In genomic region chr18:32095156-32095555, GRCh38 we compare ENCODE assay signal across 15 cellular contexts. TPM values are rescaled to one million over a fixed set of nuclear protein-coding genes. Genes with fewer than 3 reads are reported as not detected.
DNase-seq lines count a peak whose midpoint lies in the region; ATAC-seq, FAIRE-seq and TF ChIP-seq lines count a peak whose summit lies in the region.
"Had no signal": no experiment of that assay in that cellular context is flagged by ENCODE, and none has a peak within 500 bp of the region (broad histone marks: within the 10 kb centered on the region; RNA-seq: fewer than 3 reads in every experiment).

No MANE protein-coding gene starts in this region.

- DNase-seq in CD8-positive, alpha-beta T cell = no peak
- DNase-seq in GM18507 (ENCODE audit: extremely low spot score, insufficient read length, low read depth) (no peak), cerebellar cortex (ENCODE audit: low spot score) (no peak)
- DNase-seq in activated CD4-positive, alpha-beta memory T cell treated with anti-CD3 and anti-CD28 coated beads, Interleukin-2, amount 10 ng/mL, durations not matched to agents 7 days and 5 days = no peak
- no peak for DNase-seq in naive thymus-derived CD8-positive, alpha-beta T cell
- DNase-seq: erythroblast, heart left ventricle, left ventricle myocardium superior, MV-4-11, naive B cell, NCI-H226 had no signal

- peak overlapping the region; percentile 15 for H3K4me3 ChIP-seq in CD8-positive, alpha-beta T cell (ENCODE audit: low read depth, low read length)
- H3K4me3 ChIP-seq: heart left ventricle had no signal

- H3K27me3 Mint-ChIP-seq in CD8-positive, alpha-beta T cell (ENCODE audit: low read depth) = no peaks in the 10 kb centered on the region
- H3K27me3 Mint-ChIP-seq in activated CD4-positive, alpha-beta memory T cell treated with anti-CD3 and anti-CD28 coated beads, Interleukin-2, amount 10 ng/mL, durations not matched to agents 7 days and 5 days = no peaks in the 10 kb centered on the region
- H3K27me3 Mint-ChIP-seq in naive thymus-derived CD8-positive, alpha-beta T cell = no peaks in the 10 kb centered on the region
- H3K27me3 Mint-ChIP-seq: naive B cell had no signal

- peak; percentile 39 for FAIRE-seq in GM18507 (lab: Jason Lieb, UNC)

- ATAC-seq in CD8-positive, alpha-beta T cell = no peak
- no peak for ATAC-seq in naive thymus-derived CD8-positive, alpha-beta T cell
- ATAC-seq in HG03196 (IDR thresholded peaks at IDR 0.05; ENCODE audit: unreplicated experiment) = no peak
- no peak for ATAC-seq in GM18498 (IDR thresholded peaks at IDR 0.05; ENCODE audit: unreplicated experiment)
- ATAC-seq: HCT116, heart left ventricle, left ventricle myocardium superior, sciatic nerve had no signal

- no peaks in the 10 kb centered on the region for H3K27me3 ChIP-seq in CD8-positive, alpha-beta T cell (ENCODE audit: insufficient read depth, low read length)
- H3K27me3 ChIP-seq: heart left ventricle had no signal

- peak overlapping the region; percentile 99 for H3K4me3 Mint-ChIP-seq in CD8-positive, alpha-beta T cell
- peak overlapping the region; percentile 36 for H3K4me3 Mint-ChIP-seq in activated CD4-positive, alpha-beta memory T cell treated with anti-CD3 and anti-CD28 coated beads, Interleukin-2, amount 10 ng/mL, durations not matched to agents 7 days and 5 days
- H3K4me3 Mint-ChIP-seq in naive thymus-derived CD8-positive, alpha-beta T cell = peak overlapping the region; percentile 56 to 99 (median 95)

- no peak overlapping the region for H3K27ac ChIP-seq in CD8-positive, alpha-beta T cell (ENCODE audit: low read depth, low read length)
- H3K27ac ChIP-seq: heart left ventricle had no signal

- POLR2A ChIA-PET in CD8-positive, alpha-beta T cell (lab: Charles Lee) = no interaction called here
- POLR2A ChIA-PET in activated CD4-positive, alpha-beta memory T cell treated with anti-CD3 and anti-CD28 coated beads, Interleukin-2, amount 10 ng/mL, durations not matched to agents 7 days and 5 days (lab: Charles Lee) = interaction anchor here (0.6 kb wide), 1 partner anchor 1554 kb away, joined by 3 read pairs; no protein-coding TSS in a partner anchor
- POLR2A ChIA-PET in naive thymus-derived CD8-positive, alpha-beta T cell (lab: Charles Lee) = interaction anchor here (0.6 kb wide), 1 partner anchor 77 kb away, joined by 3 read pairs; the partner anchor contains the start of gene RNF125

- no peak for TF ChIP-seq CTCF in CD8-positive, alpha-beta T cell (IDR thresholded peaks at IDR 0.05)

- CTCF ChIA-PET in CD8-positive, alpha-beta T cell (lab: Charles Lee) = no interaction called here
- CTCF ChIA-PET in activated CD4-positive, alpha-beta memory T cell treated with anti-CD3 and anti-CD28 coated beads, Interleukin-2, amount 10 ng/mL, durations not matched to agents 7 days and 5 days (lab: Charles Lee) = interaction anchor here (1.4 kb wide), 1 partner anchor 152 kb away, joined by 6 read pairs; the partner anchor contains the start of gene TRAPPC8

- no peaks in the 10 kb centered on the region for H3K36me3 ChIP-seq in CD8-positive, alpha-beta T cell (ENCODE audit: insufficient read depth, low read length)

- peak overlapping the region; percentile 7 for H3K27ac Mint-ChIP-seq in CD8-positive, alpha-beta T cell
- peak overlapping the region; percentile 29 for H3K27ac Mint-ChIP-seq in activated CD4-positive, alpha-beta memory T cell treated with anti-CD3 and anti-CD28 coated beads, Interleukin-2, amount 10 ng/mL, durations not matched to agents 7 days and 5 days
- peak overlapping the region; percentile 65 to 97 (median 94) for H3K27ac Mint-ChIP-seq in naive thymus-derived CD8-positive, alpha-beta T cell

- intact Hi-C loops in CD8-positive, alpha-beta T cell (cut with DNase I, micrococcal nuclease) = loop anchor here in 1 of 2 experiments (5.0 kb wide), 1 partner anchor 42 kb away; no protein-coding TSS in a partner anchor

- H3K4me1 Mint-ChIP-seq in CD8-positive, alpha-beta T cell (ENCODE audit: low read depth) = peaks cover 60% of the 10 kb centered on the region
- H3K4me1 Mint-ChIP-seq in activated CD4-positive, alpha-beta memory T cell treated with anti-CD3 and anti-CD28 coated beads, Interleukin-2, amount 10 ng/mL, durations not matched to agents 7 days and 5 days = peaks cover 58% of the 10 kb centered on the region
- peaks cover 32 to 65% (median 62%) of the 10 kb centered on the region in 4 donors for H3K4me1 Mint-ChIP-seq in naive thymus-derived CD8-positive, alpha-beta T cell

- H3K9me3 ChIP-seq in CD8-positive, alpha-beta T cell (ENCODE audit: low read length) = no peaks in the 10 kb centered on the region
- H3K9me3 ChIP-seq: heart left ventricle had no signal

- peaks cover 51% of the 10 kb centered on the region for H3K36me3 Mint-ChIP-seq in CD8-positive, alpha-beta T cell
- H3K36me3 Mint-ChIP-seq in activated CD4-positive, alpha-beta memory T cell treated with anti-CD3 and anti-CD28 coated beads, Interleukin-2, amount 10 ng/mL, durations not matched to agents 7 days and 5 days (ENCODE audit: low read depth) = peaks cover 54% of the 10 kb centered on the region
- peaks cover 5 to 38% (median 6%) of the 10 kb centered on the region in 3 donors for H3K36me3 Mint-ChIP-seq in naive thymus-derived CD8-positive, alpha-beta T cell

- peaks cover 53% of the 10 kb centered on the region for H3K4me1 ChIP-seq in CD8-positive, alpha-beta T cell (ENCODE audit: insufficient read depth, low read length)

- no peaks in the 10 kb centered on the region for H3K9me3 Mint-ChIP-seq in CD8-positive, alpha-beta T cell
- no peaks in the 10 kb centered on the region for H3K9me3 Mint-ChIP-seq in activated CD4-positive, alpha-beta memory T cell treated with anti-CD3 and anti-CD28 coated beads, Interleukin-2, amount 10 ng/mL, durations not matched to agents 7 days and 5 days
- H3K9me3 Mint-ChIP-seq in naive thymus-derived CD8-positive, alpha-beta T cell = no peaks in the 10 kb centered on the region
- H3K9me3 Mint-ChIP-seq: naive B cell had no signal

RNA-seq across cellular contexts. Expression of gene RNF138, which starts 3.5 kb away (rescaled TPM):
- total RNA-seq in CD8-positive, alpha-beta T cell = 100 to 1,000 TPM; 198 to 219 TPM
- total RNA-seq in activated CD4-positive, alpha-beta memory T cell treated with anti-CD3 and anti-CD28 coated beads, Interleukin-2, amount 10 ng/mL, durations not matched to agents 7 days and 5 days = 10 to 100 TPM; 64.6 to 67.0 TPM
- total RNA-seq in naive thymus-derived CD8-positive, alpha-beta T cell = 10 to 100 TPM; 78.3 to 90.1 TPM
- polyA plus RNA-seq in naive thymus-derived CD8-positive, alpha-beta T cell = 100 to 1,000 TPM; 109 to 125 (median 113) TPM

Comparison
In these comparisons a context has a peak if more than half of its experiments do, and no peak if none do; other contexts are left out.
1. H3K27ac Mint-ChIP-seq: peak in every context shown above with its lines; median percentile 94 in naive thymus-derived CD8-positive, alpha-beta T cell; 29 in activated CD4-positive, alpha-beta memory T cell treated with anti-CD3 and anti-CD28 coated beads, Interleukin-2, amount 10 ng/mL, durations not matched to agents 7 days and 5 days; 7 in CD8-positive, alpha-beta T cell.
2. H3K4me3 Mint-ChIP-seq: peak in every context shown above with its lines; median percentile 99 in CD8-positive, alpha-beta T cell; 95 in naive thymus-derived CD8-positive, alpha-beta T cell; 36 in activated CD4-positive, alpha-beta memory T cell treated with anti-CD3 and anti-CD28 coated beads, Interleukin-2, amount 10 ng/mL, durations not matched to agents 7 days and 5 days.